14 cellular contexts compared by ENCODE assay signal in the genomic region with DNA sequence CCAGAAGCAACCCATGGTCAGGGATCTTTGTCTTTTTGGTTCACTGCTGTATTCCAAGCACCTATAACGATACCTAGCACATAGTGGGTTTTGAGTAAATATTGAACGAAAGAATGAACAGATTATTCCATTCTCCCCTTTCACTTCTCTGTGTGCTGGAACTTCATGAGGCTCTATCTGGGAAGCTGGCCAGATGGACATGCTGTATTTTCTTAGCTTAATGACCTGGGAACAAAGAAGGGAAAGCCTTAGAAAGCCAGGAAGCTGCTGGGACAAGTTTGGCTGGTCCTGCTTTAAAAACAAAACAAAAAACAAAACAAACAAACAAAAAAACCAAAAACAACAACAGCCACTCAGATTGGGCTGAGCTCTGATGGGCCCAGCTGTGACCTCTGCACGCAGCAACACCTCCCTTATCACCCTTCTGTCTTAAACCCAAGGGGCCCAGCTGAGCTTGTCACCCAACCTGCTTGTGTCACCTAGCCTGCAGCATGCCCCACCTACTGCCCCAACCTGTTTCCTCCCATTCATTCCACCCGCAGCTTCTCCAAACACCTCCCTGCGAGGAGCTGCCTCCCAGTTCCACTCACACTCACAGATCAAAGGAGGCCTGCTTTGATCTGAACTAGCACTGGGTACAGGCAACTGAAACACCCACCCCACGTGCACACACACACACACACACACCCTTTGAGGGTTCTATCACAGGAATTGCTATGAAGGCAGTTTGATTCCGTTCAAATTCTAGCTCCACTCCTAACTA. TPM values are rescaled to one million over a fixed set of nuclear protein-coding genes. Genes with fewer than 3 reads are reported as not detected.
DNase-seq lines count a peak whose midpoint lies in the region; ATAC-seq and TF ChIP-seq lines count a peak whose summit lies in the region.
"Had no signal": no experiment of that assay in that cellular context is flagged by ENCODE, and none has a peak within 500 bp of the region (broad histone marks: within the 10 kb centered on the region; RNA-seq: fewer than 3 reads in every experiment).

No MANE protein-coding gene starts in this region.

- ATAC-seq in heart left ventricle = peak; percentile 25 to 54 (median 34)
- ATAC-seq in HG02610 (IDR thresholded peaks at IDR 0.05; ENCODE audit: unreplicated experiment) = no peak
- ATAC-seq: activated T-cell treated with anti-CD3 and anti-CD28 coated beads, Interleukin-2, amount 50 U/mL, for 4 hours; GM12878 had no signal

- no peaks in the 10 kb centered on the region for H3K79me1 ChIP-seq in trophoblast cell (ENCODE audit: low read length)

- H3K9me3 ChIP-seq in adipocyte (ENCODE audit: control insufficient read depth, low read length) (no peaks in the 10 kb centered on the region), heart left ventricle (no peaks in the 10 kb centered on the region), trophoblast cell (ENCODE audit: insufficient read depth, low read depth, low read length) (peaks cover 5% of the 10 kb centered on the region), tibial artery (no peaks in the 10 kb centered on the region), GM23248 (ENCODE audit: low read depth) (no peaks in the 10 kb centered on the region)
- H3K9me3 ChIP-seq: MG63 had no signal

- no peak overlapping the region for H3K14ac ChIP-seq in trophoblast cell (ENCODE audit: low read length)

- H2BK120ac ChIP-seq in trophoblast cell (ENCODE audit: insufficient read depth, low read length, poor library complexity) = no peak overlapping the region

- no peaks in the 10 kb centered on the region for H4K20me1 ChIP-seq in GM23248 (ENCODE audit: insufficient read depth)

- H3K18ac ChIP-seq in trophoblast cell (ENCODE audit: low read length) = no peak overlapping the region

- H2AFZ ChIP-seq in trophoblast cell (ENCODE audit: insufficient read depth, low read length, poor library complexity) (no peak overlapping the region), GM23248 (no peak overlapping the region)

- H4K8ac ChIP-seq in trophoblast cell (ENCODE audit: low read depth, low read length) = no peak overlapping the region

- H2AK5ac ChIP-seq in trophoblast cell (ENCODE audit: low read length) = no peak overlapping the region

- no peak overlapping the region for H4K91ac ChIP-seq in trophoblast cell (ENCODE audit: low read depth, low read length)

- no peak for TF ChIP-seq POLR2A in heart left ventricle (IDR thresholded peaks at IDR 0.05)

- DNase-seq in G401 (ENCODE audit: low spot score) = peak; percentile 4
- peak; percentile 49 for DNase-seq in adipocyte (ENCODE audit: low read depth)
- DNase-seq in heart left ventricle = no peak
- DNase-seq in trophoblast cell = peak; percentile 89 to 92
- DNase-seq in tibial artery = no peak
- DNase-seq in activated CD8-positive, alpha-beta memory T cell treated with anti-CD3 and anti-CD28 coated beads, Interleukin-2, amount 50 U/mL, for 48 hours = no peak
- no peak for DNase-seq in GM23248
- DNase-seq: activated T-cell treated with anti-CD3 and anti-CD28 coated beads, Interleukin-2, amount 50 U/mL, for 4 hours; brain microvascular endothelial cell; MG63; NCI-H2227 treated with DMSO at 0.1 percent for 48 hours; SHP77 had no signal

- H3K27me3 ChIP-seq in adipocyte (replicated peaks; ENCODE audit: control insufficient read depth, insufficient read depth, low read length) (peaks cover 14% of the 10 kb centered on the region), heart left ventricle (no peaks in the 10 kb centered on the region), trophoblast cell (ENCODE audit: insufficient read depth, low read length) (no peaks in the 10 kb centered on the region), tibial artery (no peaks in the 10 kb centered on the region), GM23248 (replicated peaks; ENCODE audit: insufficient read depth) (no peaks in the 10 kb centered on the region; the same call in 1 of the 2 replicates)
- H3K27me3 ChIP-seq: brain microvascular endothelial cell, MG63 had no signal

- H3K4me2 ChIP-seq in trophoblast cell (ENCODE audit: low read length) (no peak overlapping the region), GM23248 (ENCODE audit: unreplicated experiment) (no peak overlapping the region)

- H3K79me2 ChIP-seq in trophoblast cell (ENCODE audit: control insufficient read depth, insufficient read depth, low read length, poor library complexity) (no peaks in the 10 kb centered on the region), GM23248 (ENCODE audit: insufficient read depth) (no peaks in the 10 kb centered on the region)

- TF ChIP-seq CTCF in heart left ventricle (IDR thresholded peaks at IDR 0.05) = no peak
- TF ChIP-seq CTCF in tibial artery (IDR thresholded peaks at IDR 0.05) = no peak

- no peak overlapping the region for H2BK5ac ChIP-seq in trophoblast cell (ENCODE audit: low read depth, low read length, poor library complexity)

- H3K9me2 ChIP-seq in GM23248 (ENCODE audit: insufficient read depth) = no peaks in the 10 kb centered on the region

- 34 to 46% (median 41%) methylated on average over 7 of the region's 7 CpGs for WGBS in heart left ventricle, 4 donors
- WGBS in trophoblast cell (ENCODE audit: extremely low coverage, insufficient coverage, insufficient read length) = no CpG with 5 or more reads among the region's 7 CpGs
- WGBS in GM23248 (ENCODE audit: low coverage in 1 of 2, low lambda C conversion rate in 2 of 2, missing lambda C conversion rate in 2 of 2), 2 experiments = 36 to 47% methylated on average over 7 of the region's 7 CpGs

- H3K27ac ChIP-seq in heart left ventricle (no peak overlapping the region), trophoblast cell (ENCODE audit: low read depth, low read length) (peak overlapping the region; percentile 27), tibial artery (no peak overlapping the region), GM23248 (no peak overlapping the region)
- H3K27ac ChIP-seq: brain microvascular endothelial cell had no signal

- no peak overlapping the region for H3K4ac ChIP-seq in trophoblast cell (ENCODE audit: low read depth, low read length)

- H3K23ac ChIP-seq in trophoblast cell (ENCODE audit: low read length) = no peak overlapping the region

- H3K36me3 ChIP-seq in adipocyte (ENCODE audit: control insufficient read depth, insufficient read depth, low read length, severe bottlenecking) (no peaks in the 10 kb centered on the region), heart left ventricle (no peaks in the 10 kb centered on the region), trophoblast cell (ENCODE audit: control insufficient read depth in 1 of 2, insufficient read depth in 2 of 2, low read length in 2 of 2) (no peaks in the 10 kb centered on the region), tibial artery (no peaks in the 10 kb centered on the region), GM23248 (ENCODE audit: low read depth) (no peaks in the 10 kb centered on the region)
- H3K36me3 ChIP-seq: brain microvascular endothelial cell, MG63 had no signal

- H4K12ac ChIP-seq in trophoblast cell (ENCODE audit: low read depth, low read length) = no peak overlapping the region

- no peak overlapping the region for H3K4me3 ChIP-seq in adipocyte (ENCODE audit: low read length)
- H3K4me3 ChIP-seq in heart left ventricle = no peak overlapping the region
- H3K4me3 ChIP-seq in trophoblast cell (ENCODE audit: low read depth, low read length) = no peak overlapping the region
- no peak overlapping the region for H3K4me3 ChIP-seq in tibial artery
- H3K4me3 ChIP-seq in GM23248 = no peak overlapping the region
- H3K4me3 ChIP-seq: GM12878, MG63 had no signal

- no peaks in the 10 kb centered on the region for H3F3A ChIP-seq in GM23248 (ENCODE audit: insufficient read depth)

- intact Hi-C loops in heart left ventricle (cut with DNase I) (no loop called here), tibial artery (cut with DNase I; ENCODE audit: low total_unique reads) (no loop called here)

- in situ Hi-C loops in G401 (cut with HindIII; ENCODE audit: low sequenced_read_pairs) (no loop called here), GM23248 (cut with MboI) (no loop called here)

- no peak overlapping the region for H3K9ac ChIP-seq in adipocyte (ENCODE audit: low read length)
- no peak overlapping the region for H3K9ac ChIP-seq in trophoblast cell (ENCODE audit: low read length)
- H3K9ac ChIP-seq in GM23248 = no peak overlapping the region

- H3K4me1 ChIP-seq in adipocyte (ENCODE audit: control insufficient read depth, insufficient read depth, low read length) = peaks cover 11% of the 10 kb centered on the region
- peaks cover 0 to 27% (median 6%) of the 10 kb centered on the region in 12 donors for H3K4me1 ChIP-seq in heart left ventricle
- H3K4me1 ChIP-seq in trophoblast cell (ENCODE audit: control insufficient read depth in 1 of 2, insufficient read depth in 2 of 2, low read length in 2 of 2) = peaks cover 0 to 5% of the 10 kb centered on the region in 2 experiments
- H3K4me1 ChIP-seq in tibial artery = peaks cover 0 to 9% (median 1%) of the 10 kb centered on the region in 4 donors
- no peaks in the 10 kb centered on the region; the same call in 1 of the 2 replicates for H3K4me1 ChIP-seq in GM23248 (ENCODE audit: insufficient read depth)

- no peak overlapping the region for H2BK12ac ChIP-seq in trophoblast cell (ENCODE audit: low read length)

RNA-seq across cellular contexts. Expression of gene SLC30A1, which starts 37.1 kb away (rescaled TPM):
- total RNA-seq in G401 (2014; rRNA removed; shearing (Covaris generic)) = 14.3 and 16.6 TPM in 2 replicates
- 10 to 100 TPM in 7 of 9 donors, 1 to 10 TPM in 2; 8.6 to 29.2 (median 16.2) TPM for total RNA-seq in heart left ventricle
- 1 to 10 TPM; 2.8 to 4.2 TPM for polyA plus RNA-seq in heart left ventricle
- polyA plus RNA-seq in trophoblast cell (2013) = 33.1 and 36.2 TPM in 2 replicates
- total RNA-seq in GM23248 (2014; rRNA removed; shearing (Covaris generic)) = 40.0 and 46.9 TPM in 2 replicates
- polyA plus RNA-seq in GM23248 (2016; fragmentation: Nextera tagmentation; extraction: Ambion mirVana) = 22.7 and 23.0 TPM in 2 replicates

RNA-seq across cellular contexts. Expression of gene RD3, which starts 49.9 kb away (rescaled TPM):
- total RNA-seq in G401 (2014; rRNA removed; shearing (Covaris generic)) = not detected in 2 replicates
- total RNA-seq in heart left ventricle = not detected
- under 1 TPM in 1 of 2 donors, not detected in 1; 0.06 TPM for polyA plus RNA-seq in heart left ventricle
- not detected in 2 replicates for polyA plus RNA-seq in trophoblast cell (2013)
- total RNA-seq in GM23248 (2014; rRNA removed; shearing (Covaris generic)) = not detected in 2 replicates
- not detected in 2 replicates for polyA plus RNA-seq in GM23248 (2016; fragmentation: Nextera tagmentation; extraction: Ambion mirVana)
- total RNA-seq: activated T-cell treated with anti-CD3 and anti-CD28 coated beads, Interleukin-2, amount 50 U/mL, for 4 hours; GM12878 had no signal
- polyA plus RNA-seq: GM12878 had no signal

Comparison
In these comparisons a context has a peak if more than half of its experiments do, and no peak if none do; other contexts are left out.
1. DNase-seq: peak in G401 (single experiment), adipocyte (single experiment) and trophoblast cell (2 of 2); none in heart left ventricle (0 of 5), tibial artery (0 of 2), activated CD8-positive, alpha-beta memory T cell treated with anti-CD3 and anti-CD28 coated beads, Interleukin-2, amount 50 U/mL, for 48 hours (single experiment) and GM23248 (single experiment).